Comparison of ENCODE assay signal across 8 cellular contexts in the genomic region with DNA sequence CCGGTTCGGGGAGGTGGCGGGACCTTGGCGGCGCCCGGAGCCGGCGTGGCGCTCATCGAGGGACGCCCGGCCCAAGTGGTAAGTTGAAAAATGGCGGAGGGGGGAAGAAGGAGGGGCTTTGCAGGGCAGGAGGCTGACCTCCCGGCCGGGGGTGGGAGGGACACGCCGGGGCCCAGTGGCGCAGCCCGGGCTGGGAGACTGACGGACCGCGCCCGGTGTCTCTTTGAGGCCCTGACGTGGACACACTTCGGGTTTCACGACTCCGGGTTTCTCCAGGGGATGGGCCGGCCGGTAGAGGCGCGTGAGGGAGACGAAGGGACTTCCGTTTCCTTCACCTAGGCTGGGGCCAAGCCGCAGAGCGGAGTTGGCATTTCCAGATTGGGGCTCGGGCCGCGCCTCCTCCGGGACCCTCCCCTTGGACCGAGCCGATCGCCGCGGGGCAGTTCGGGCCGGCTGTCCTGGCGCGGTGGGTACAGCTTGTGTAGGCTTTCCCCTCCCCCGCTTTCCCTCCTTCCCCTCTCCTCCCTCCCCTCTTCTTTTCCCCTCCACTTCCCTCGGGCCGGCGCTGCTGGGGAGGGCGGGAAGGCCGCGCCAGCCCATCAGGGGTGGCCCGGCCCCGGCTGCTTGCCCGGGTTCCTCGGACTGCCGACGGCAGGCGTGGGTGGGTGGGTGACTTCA. TPM values are rescaled to one million over a fixed set of nuclear protein-coding genes. Genes with fewer than 3 reads are reported as not detected.
DNase-seq lines count a peak whose midpoint lies in the region; ATAC-seq and TF ChIP-seq lines count a peak whose summit lies in the region.

Gene XIAP (plus strand): TSS at position 226 of the 678 bp plus-strand sequence. CDS start 25,610 bp downstream, outside the sequence.

- peak; percentile 91 to 93 for DNase-seq in Caco-2
- peak; percentile 78 for DNase-seq in HPDE6-E6E7 (ENCODE audit: extremely low spot score)
- peak; percentile 82 for DNase-seq in PC-3
- peak; percentile 75 for DNase-seq in activated T-cell treated with anti-CD3 and anti-CD28 coated beads, Interleukin-2, amount 50 U/mL, for 1 hour
- DNase-seq in erythroblast (lab: John Stamatoyannopoulos, UW): peak; percentile 90 to 92
- DNase-seq in stimulated activated CD8-positive, alpha-beta memory T cell treated with anti-CD3 and anti-CD28 coated beads, Interleukin-7, amount 100 ng/mL, for 24 hours (ENCODE audit: low read depth): peak; percentile 10

- CTCF ChIA-PET in Caco-2 (lab: Charles Lee): interaction anchor here (0.9 to 1.0 kb wide), 2 partner anchors 27 kb away, joined by 4 to 12 read pairs; no protein-coding TSS in a partner anchor
- CTCF ChIA-PET in PC-3 (lab: Charles Lee): interaction anchor here (0.6 to 0.7 kb wide), 2 partner anchors 60 to 436 kb away, joined by 5 to 6 read pairs; no protein-coding TSS in a partner anchor

- peaks cover 47% of the 10 kb centered on the region for H3K79me2 ChIP-seq in PC-3 (ENCODE audit: low read length)

- BruUV-seq in Caco-2 (replicated peaks; lab: Mats Ljungman, UMichigan) (no TSS peak), PC-3 (replicated peaks; lab: Mats Ljungman, UMichigan) (no TSS peak)

- H3K27ac ChIP-seq in PC-3 (ENCODE audit: low read length): peak within 1 kb of the TSS; percentile 91

- peak within 1 kb of the TSS; percentile 71 for H3K4me3 Mint-ChIP-seq in Caco-2 (ENCODE audit: unreplicated experiment)

- peak within 1 kb of the TSS; percentile 50 for H3K27ac Mint-ChIP-seq in Caco-2 (ENCODE audit: unreplicated experiment)

- H3K9me2 ChIP-seq in PC-3 (replicated peaks; ENCODE audit: low read length): no peaks in the 10 kb centered on the region

- H4K20me1 ChIP-seq in PC-3 (ENCODE audit: low read length): no peaks in the 10 kb centered on the region

- H3K36me3 ChIP-seq in Caco-2 (ENCODE audit: control insufficient read depth, insufficient read depth, low read length) (no peaks in the 10 kb centered on the region), PC-3 (ENCODE audit: low read depth, low read length) (no peaks in the 10 kb centered on the region), mucosa of stomach (ENCODE audit: control insufficient read depth, insufficient read depth, low read length) (no peaks in the 10 kb centered on the region)

- H3K27me3 ChIP-seq in Caco-2 (replicated peaks; ENCODE audit: control insufficient read depth, insufficient read depth, low read length): no peaks in the 10 kb centered on the region
- no peaks in the 10 kb centered on the region for H3K27me3 ChIP-seq in PC-3 (ENCODE audit: low read length)
- H3K27me3 ChIP-seq in mucosa of stomach (ENCODE audit: control insufficient read depth, insufficient read depth, low read length): no peaks in the 10 kb centered on the region

- H3K27me3 Mint-ChIP-seq in Caco-2 (ENCODE audit: insufficient read depth, unreplicated experiment): no peaks in the 10 kb centered on the region

- no peaks in the 10 kb centered on the region for H3K9me3 Mint-ChIP-seq in Caco-2 (ENCODE audit: unreplicated experiment)

- ATAC-seq in GM19463 (IDR thresholded peaks at IDR 0.05; ENCODE audit: unreplicated experiment) (peak; percentile 79), PC-3 (peak; percentile 86)

- H2AFZ ChIP-seq in PC-3 (ENCODE audit: low read length): peak within 1 kb of the TSS; percentile 81

- H3K4me3 ChIP-seq in Caco-2 (ENCODE audit: low read depth, low read length) (peak within 1 kb of the TSS; percentile 67), PC-3 (ENCODE audit: low read length) (peak within 1 kb of the TSS; percentile 90), mucosa of stomach (ENCODE audit: low read length) (peak within 1 kb of the TSS; percentile 27)

- H3K9me3 ChIP-seq in Caco-2 (no peaks in the 10 kb centered on the region), PC-3 (ENCODE audit: low read length) (no peaks in the 10 kb centered on the region), mucosa of stomach (ENCODE audit: control insufficient read depth, low read length) (no peaks in the 10 kb centered on the region)

- peaks cover 14% of the 10 kb centered on the region for H3K4me1 Mint-ChIP-seq in Caco-2 (ENCODE audit: low read depth, unreplicated experiment)

- H3K9ac ChIP-seq in PC-3 (ENCODE audit: low read length) (peak within 1 kb of the TSS; percentile 97), mucosa of stomach (ENCODE audit: low read length) (peak within 1 kb of the TSS; percentile 96)

- H3K4me2 ChIP-seq in PC-3 (ENCODE audit: low read length): peak within 1 kb of the TSS; percentile 90

- intact Hi-C loops in Caco-2 (cut with micrococcal nuclease; ENCODE audit: unreplicated experiment) (loop anchor here (1.0 kb wide), 1 partner anchor 80 kb away; no protein-coding TSS in a partner anchor), PC-3 (cut with micrococcal nuclease) (loop anchor here (1.0 to 2.0 kb wide), 2 partner anchors 19 to 27 kb away; no protein-coding TSS in a partner anchor)

- TF ChIP-seq CTCF in Caco-2 (IDR thresholded peaks at IDR 0.05; ENCODE audit: insufficient read depth in 1 of 2, low read depth in 1 of 2, low read length in 1 of 2, severe bottlenecking in 1 of 2, unreplicated experiment in 1 of 2) (no peak), PC-3 (conservative IDR thresholded peaks at IDR 0.05; ENCODE audit: low read depth, low read length) (no peak)

- TF ChIP-seq POLR2A in erythroblast (IDR thresholded peaks at IDR 0.05; ENCODE audit: low read length): peak; percentile 74

- peaks cover 4% of the 10 kb centered on the region for H3K36me3 Mint-ChIP-seq in Caco-2 (ENCODE audit: insufficient read depth, unreplicated experiment)

- POLR2A ChIA-PET in Caco-2 (lab: Charles Lee) (interaction anchor here (0.6 to 1.0 kb wide), 5 partner anchors 24 to 671 kb away, joined by 3 to 6 read pairs (median 3); no protein-coding TSS in a partner anchor), PC-3 (lab: Charles Lee; ENCODE audit: unreplicated experiment) (interaction anchor here (0.6 to 0.8 kb wide), 3 partner anchors 19 to 24 kb away, joined by 4 to 27 read pairs (median 16); no protein-coding TSS in a partner anchor)

- H3K4me1 ChIP-seq in Caco-2: 0 out of 2 replicates have a peak, but pooled peaks cover 3% of the 10 kb centered on the region
- peaks cover 11% of the 10 kb centered on the region for H3K4me1 ChIP-seq in PC-3 (ENCODE audit: insufficient read depth, low read length)
- H3K4me1 ChIP-seq in mucosa of stomach (ENCODE audit: control insufficient read depth, insufficient read depth, low read length): no peaks in the 10 kb centered on the region

- H3F3A ChIP-seq in PC-3 (ENCODE audit: low read length, unreplicated experiment): peaks cover 6% of the 10 kb centered on the region

RNA-seq across cellular contexts. Expression of gene XIAP, which starts in this region (rescaled TPM):
- total RNA-seq in Caco-2 (2022): 21.3 and 25.9 TPM in 2 replicates
- 29.2 and 35.8 TPM in 2 replicates for total RNA-seq in PC-3 (2014; rRNA removed)

Comparison
In these comparisons a context has a peak if more than half of its experiments do, and no peak if none do; other contexts are left out.
1. Peak in every context shown above with its lines: DNase-seq, ATAC-seq, H3K4me3 ChIP-seq and H3K27ac ChIP-seq.
2. DNase-seq: peak in every context shown above with its lines; median percentile 92 in Caco-2; 91 in erythroblast; 82 in PC-3; 78 in HPDE6-E6E7; 75 in activated T-cell treated with anti-CD3 and anti-CD28 coated beads, Interleukin-2, amount 50 U/mL, for 1 hour; 10 in stimulated activated CD8-positive, alpha-beta memory T cell treated with anti-CD3 and anti-CD28 coated beads, Interleukin-7, amount 100 ng/mL, for 24 hours.
3. H3K4me3 ChIP-seq: peak in every context shown above with its lines; median percentile 90 in PC-3; 67 in Caco-2; 27 in mucosa of stomach.